In genomic region chr2:102439065-102439695, GRCh38 we compare ENCODE assay signal across 14 cellular contexts. TPM values are rescaled to one million over a fixed set of nuclear protein-coding genes. Genes with fewer than 3 reads are reported as not detected.
DNase-seq lines count a peak whose midpoint lies in the region; ATAC-seq and TF ChIP-seq lines count a peak whose summit lies in the region.
"Had no signal": no experiment of that assay in that cellular context is flagged by ENCODE, and none has a peak within 500 bp of the region (broad histone marks: within the 10 kb centered on the region; RNA-seq: fewer than 3 reads in every experiment).

No MANE protein-coding gene starts in this region.

- no peak overlapping the region for H3K27ac Mint-ChIP-seq in activated CD8-positive, alpha-beta memory T cell treated with anti-CD3 and anti-CD28 coated beads, Interleukin-2, amount 10 ng/mL, durations not matched to agents 7 days and 5 days
- H3K27ac Mint-ChIP-seq: activated naive CD4-positive, alpha-beta T cell treated with anti-CD3 and anti-CD28 coated beads for 36 hours; T-helper 1 cell treated with Interleukin-12 subunit alpha and Interleukin-12 subunit beta and Interleukin-4 antibody, amounts not matched to agents 30 μg/mL and 1 μg/mL, for 36 hours had no signal

- H3K4me3 ChIP-seq in RWPE2 (ENCODE audit: severe bottlenecking), result no peak overlapping the region
- no peak overlapping the region for H3K4me3 ChIP-seq in tibial nerve

- peak; percentile 32 for DNase-seq in EL
- DNase-seq in RWPE2 (ENCODE audit: low spot score), result no peak
- DNase-seq in fibroblast of peridontal ligament (ENCODE audit: extremely low read depth), result peak; percentile 8
- peak; percentile 71 for DNase-seq in non-pigmented ciliary epithelial cell (ENCODE audit: low read depth)
- no peak for DNase-seq in tibial nerve (ENCODE audit: low spot score in 2 of 2)
- DNase-seq in activated CD8-positive, alpha-beta memory T cell treated with anti-CD3 and anti-CD28 coated beads, Interleukin-2, amount 10 ng/mL, durations not matched to agents 7 days and 5 days, result no peak
- DNase-seq: activated CD4-positive, alpha-beta T cell treated with anti-CD3 and anti-CD28 coated beads, Interleukin-2, amount 50 U/mL, for 4 hours; activated naive CD4-positive, alpha-beta T cell treated with anti-CD3 and anti-CD28 coated beads for 36 hours; COR-L47; midbrain; substantia nigra had no signal

- H3K9me3 ChIP-seq in RWPE2 (ENCODE audit: severe bottlenecking) (no peaks in the 10 kb centered on the region), tibial nerve (no peaks in the 10 kb centered on the region)

- no peak overlapping the region for H3K4me3 Mint-ChIP-seq in activated CD8-positive, alpha-beta memory T cell treated with anti-CD3 and anti-CD28 coated beads, Interleukin-2, amount 10 ng/mL, durations not matched to agents 7 days and 5 days
- H3K4me3 Mint-ChIP-seq: activated naive CD4-positive, alpha-beta T cell treated with anti-CD3 and anti-CD28 coated beads for 36 hours; T-helper 1 cell treated with Interleukin-12 subunit alpha and Interleukin-12 subunit beta and Interleukin-4 antibody, amounts not matched to agents 30 μg/mL and 1 μg/mL, for 36 hours had no signal

- H3K27me3 ChIP-seq in RWPE2 (ENCODE audit: insufficient read depth, poor library complexity, severe bottlenecking) (no peaks in the 10 kb centered on the region), tibial nerve (no peaks in the 10 kb centered on the region)

- no peaks in the 10 kb centered on the region for H3K9me3 Mint-ChIP-seq in activated CD8-positive, alpha-beta memory T cell treated with anti-CD3 and anti-CD28 coated beads, Interleukin-2, amount 10 ng/mL, durations not matched to agents 7 days and 5 days (ENCODE audit: low read depth)
- H3K9me3 Mint-ChIP-seq: activated naive CD4-positive, alpha-beta T cell treated with anti-CD3 and anti-CD28 coated beads for 36 hours; T-helper 1 cell treated with Interleukin-12 subunit alpha and Interleukin-12 subunit beta and Interleukin-4 antibody, amounts not matched to agents 30 μg/mL and 1 μg/mL, for 36 hours had no signal

- H3K27ac ChIP-seq in RWPE2 (ENCODE audit: poor library complexity, severe bottlenecking) (no peak overlapping the region), tibial nerve (no peak overlapping the region)

- H3K36me3 ChIP-seq in RWPE2 (ENCODE audit: low read depth), result no peaks in the 10 kb centered on the region
- no peaks in the 10 kb centered on the region for H3K36me3 ChIP-seq in tibial nerve

- ATAC-seq in RWPE2 (ENCODE audit: low read depth) (peak; percentile 85), HG03460 (IDR thresholded peaks at IDR 0.05; ENCODE audit: unreplicated experiment) (no peak), HG03280 (IDR thresholded peaks at IDR 0.05; ENCODE audit: unreplicated experiment) (no peak)
- ATAC-seq in activated CD8-positive, alpha-beta memory T cell treated with anti-CD3 and anti-CD28 coated beads, Interleukin-2, amount 10 ng/mL, durations not matched to agents 7 days and 5 days, result no peak

- no peaks in the 10 kb centered on the region for H3K27me3 Mint-ChIP-seq in activated CD8-positive, alpha-beta memory T cell treated with anti-CD3 and anti-CD28 coated beads, Interleukin-2, amount 10 ng/mL, durations not matched to agents 7 days and 5 days

- no peak for TF ChIP-seq EP300 in tibial nerve (IDR thresholded peaks at IDR 0.05)

- H3K4me1 Mint-ChIP-seq in activated CD8-positive, alpha-beta memory T cell treated with anti-CD3 and anti-CD28 coated beads, Interleukin-2, amount 10 ng/mL, durations not matched to agents 7 days and 5 days, result peaks cover 34% of the 10 kb centered on the region

- TF ChIP-seq CTCF in RWPE2 (IDR thresholded peaks at IDR 0.05; ENCODE audit: poor library complexity, severe bottlenecking) (no peak), tibial nerve (IDR thresholded peaks at IDR 0.05) (no peak)

- no peaks in the 10 kb centered on the region for H3K4me1 ChIP-seq in RWPE2 (ENCODE audit: insufficient read depth, poor library complexity, severe bottlenecking)
- peaks cover 0 to 6% (median 0%) of the 10 kb centered on the region in 4 donors for H3K4me1 ChIP-seq in tibial nerve

- CTCF ChIA-PET in activated CD8-positive, alpha-beta memory T cell treated with anti-CD3 and anti-CD28 coated beads, Interleukin-2, amount 10 ng/mL, durations not matched to agents 7 days and 5 days (lab: Charles Lee), result interaction anchor here (3.5 kb wide), 1 partner anchor 199 kb away, joined by 11 read pairs; no protein-coding TSS in a partner anchor

- no peak for TF ChIP-seq POLR2A in tibial nerve (IDR thresholded peaks at IDR 0.05)

- peaks cover 15% of the 10 kb centered on the region for H3K36me3 Mint-ChIP-seq in activated CD8-positive, alpha-beta memory T cell treated with anti-CD3 and anti-CD28 coated beads, Interleukin-2, amount 10 ng/mL, durations not matched to agents 7 days and 5 days

- WGBS in tibial nerve, 2 donors, result 52 to 59% methylated on average over 6 of the region's 6 CpGs

RNA-seq across cellular contexts. Expression of gene IL18RAP, which starts 16.2 kb away (rescaled TPM):
- total RNA-seq in tibial nerve, result 1 to 10 TPM in 2 of 4 donors, under 1 TPM in 2; 0.22 to 3.9 (median 0.88) TPM
- 10 to 100 TPM; 12.3 to 14.9 TPM for total RNA-seq in activated CD8-positive, alpha-beta memory T cell treated with anti-CD3 and anti-CD28 coated beads, Interleukin-2, amount 10 ng/mL, durations not matched to agents 7 days and 5 days

RNA-seq across cellular contexts. Expression of gene SLC9A4, which starts 33.8 kb away (rescaled TPM):
- total RNA-seq in tibial nerve, result under 1 TPM in 1 of 4 donors, not detected in 3; 0.30 TPM
- total RNA-seq in activated CD8-positive, alpha-beta memory T cell treated with anti-CD3 and anti-CD28 coated beads, Interleukin-2, amount 10 ng/mL, durations not matched to agents 7 days and 5 days, result under 1 TPM; 0.05 to 0.18 TPM

Comparison
In these comparisons a context has a peak if more than half of its experiments do, and no peak if none do; other contexts are left out.
1. DNase-seq: peak in EL (single experiment), fibroblast of peridontal ligament (single experiment) and non-pigmented ciliary epithelial cell (single experiment); none in RWPE2 (single experiment), tibial nerve (0 of 2) and activated CD8-positive, alpha-beta memory T cell treated with anti-CD3 and anti-CD28 coated beads, Interleukin-2, amount 10 ng/mL, durations not matched to agents 7 days and 5 days (single experiment).